16 cellular contexts compared by ENCODE assay signal in genomic region chr19:18308051-18308947, GRCh38. TPM values are rescaled to one million over a fixed set of nuclear protein-coding genes. Genes with fewer than 3 reads are reported as not detected.
DNase-seq lines count a peak whose midpoint lies in the region; ATAC-seq and TF ChIP-seq lines count a peak whose summit lies in the region.
"Had no signal": no experiment of that assay in that cellular context is flagged by ENCODE, and none has a peak within 500 bp of the region (broad histone marks: within the 10 kb centered on the region; RNA-seq: fewer than 3 reads in every experiment).

No MANE protein-coding gene starts in this region.

- H3K4me3 ChIP-seq in naive thymus-derived CD4-positive, alpha-beta T cell (ENCODE audit: low read length): no peak overlapping the region
- H3K4me3 ChIP-seq in upper lobe of right lung: no peak overlapping the region
- H3K4me3 ChIP-seq: A549, mucosa of descending colon, Peyer's patch had no signal

- H3K27ac Mint-ChIP-seq in activated T-cell treated with anti-CD3 and anti-CD28 coated beads, Interleukin-2, amount 50 U/mL, for 24 hours: peak overlapping the region; percentile 100
- peak overlapping the region; percentile 48 for H3K27ac Mint-ChIP-seq in activated naive CD8-positive, alpha-beta T cell treated with anti-CD3 and anti-CD28 coated beads, Interleukin-2, amount 10 ng/mL, durations not matched to agents 7 days and 5 days
- H3K27ac Mint-ChIP-seq in naive thymus-derived CD4-positive, alpha-beta T cell: peak overlapping the region in 4 of 9 donors; percentile 19 to 99 (median 66)

- no peak overlapping the region for H3K4me3 Mint-ChIP-seq in activated T-cell treated with anti-CD3 and anti-CD28 coated beads, Interleukin-2, amount 50 U/mL, for 24 hours
- H3K4me3 Mint-ChIP-seq in activated naive CD8-positive, alpha-beta T cell treated with anti-CD3 and anti-CD28 coated beads, Interleukin-2, amount 10 ng/mL, durations not matched to agents 7 days and 5 days: no peak overlapping the region
- no peak overlapping the region for H3K4me3 Mint-ChIP-seq in naive thymus-derived CD4-positive, alpha-beta T cell

- H3K4me1 Mint-ChIP-seq in activated T-cell treated with anti-CD3 and anti-CD28 coated beads, Interleukin-2, amount 50 U/mL, for 24 hours (ENCODE audit: low read depth): peaks cover 48% of the 10 kb centered on the region
- H3K4me1 Mint-ChIP-seq in activated naive CD8-positive, alpha-beta T cell treated with anti-CD3 and anti-CD28 coated beads, Interleukin-2, amount 10 ng/mL, durations not matched to agents 7 days and 5 days: peaks cover 29% of the 10 kb centered on the region
- peaks cover 17 to 50% (median 39%) of the 10 kb centered on the region in 7 donors for H3K4me1 Mint-ChIP-seq in naive thymus-derived CD4-positive, alpha-beta T cell

- no peak for DNase-seq in activated T-cell treated with anti-CD3 and anti-CD28 coated beads, Interleukin-2, amount 50 U/mL, for 24 hours
- DNase-seq in activated T-cell treated with anti-CD3 and anti-CD28 coated beads, Interleukin-2, amount 50 U/mL, for 48 hours: no peak
- peak; percentile 39 for DNase-seq in activated naive CD8-positive, alpha-beta T cell treated with anti-CD3 and anti-CD28 coated beads, Interleukin-2, amount 10 ng/mL, durations not matched to agents 7 days and 5 days
- no peak for DNase-seq in naive thymus-derived CD4-positive, alpha-beta T cell
- DNase-seq in upper lobe of right lung (no peak), KG1 (lab: John Stamatoyannopoulos, UW) (no peak), NCI-H2081 (lab: John Stamatoyannopoulos, UW) (no peak), SK-N-DZ (ENCODE audit: low spot score) (no peak)
- DNase-seq: activated CD8-positive, alpha-beta memory T cell treated with anti-CD3 and anti-CD28 coated beads for 24 hours; cortex of kidney; DMS153; Peyer's patch; T1000 had no signal

- intact Hi-C loops in naive thymus-derived CD4-positive, alpha-beta T cell (cut with micrococcal nuclease): no loop called here
- intact Hi-C loops in upper lobe of right lung (cut with DNase I): no loop called here

- H3K36me3 Mint-ChIP-seq in activated T-cell treated with anti-CD3 and anti-CD28 coated beads, Interleukin-2, amount 50 U/mL, for 24 hours (ENCODE audit: low read depth): peaks cover 90% of the 10 kb centered on the region
- H3K36me3 Mint-ChIP-seq in activated naive CD8-positive, alpha-beta T cell treated with anti-CD3 and anti-CD28 coated beads, Interleukin-2, amount 10 ng/mL, durations not matched to agents 7 days and 5 days: peaks cover 44% of the 10 kb centered on the region
- peaks cover 0 to 23% (median 6%) of the 10 kb centered on the region in 5 donors for H3K36me3 Mint-ChIP-seq in naive thymus-derived CD4-positive, alpha-beta T cell

- no peaks in the 10 kb centered on the region for H3K9me3 Mint-ChIP-seq in activated T-cell treated with anti-CD3 and anti-CD28 coated beads, Interleukin-2, amount 50 U/mL, for 24 hours
- H3K9me3 Mint-ChIP-seq in activated naive CD8-positive, alpha-beta T cell treated with anti-CD3 and anti-CD28 coated beads, Interleukin-2, amount 10 ng/mL, durations not matched to agents 7 days and 5 days: no peaks in the 10 kb centered on the region
- no peaks in the 10 kb centered on the region for H3K9me3 Mint-ChIP-seq in naive thymus-derived CD4-positive, alpha-beta T cell
- H3K9me3 Mint-ChIP-seq: activated naive CD4-positive, alpha-beta T cell treated with anti-CD3 and anti-CD28 coated beads, Interleukin-2, amount 50 U/mL, for 72 hours had no signal

- no peaks in the 10 kb centered on the region for H3K27me3 Mint-ChIP-seq in activated T-cell treated with anti-CD3 and anti-CD28 coated beads, Interleukin-2, amount 50 U/mL, for 24 hours
- no peaks in the 10 kb centered on the region for H3K27me3 Mint-ChIP-seq in activated naive CD8-positive, alpha-beta T cell treated with anti-CD3 and anti-CD28 coated beads, Interleukin-2, amount 10 ng/mL, durations not matched to agents 7 days and 5 days
- H3K27me3 Mint-ChIP-seq in naive thymus-derived CD4-positive, alpha-beta T cell: no peaks in the 10 kb centered on the region

- peaks cover 0 to 43% (median 5%) of the 10 kb centered on the region in 3 experiments for H3K36me3 ChIP-seq in naive thymus-derived CD4-positive, alpha-beta T cell (ENCODE audit: control insufficient read depth in 2 of 3, insufficient read depth in 3 of 3, low read length in 3 of 3)
- peaks cover 25% of the 10 kb centered on the region for H3K36me3 ChIP-seq in upper lobe of right lung

- CTCF ChIA-PET in naive thymus-derived CD4-positive, alpha-beta T cell (lab: Charles Lee): interaction anchor here (1.7 kb wide), 1 partner anchor 29 kb away, joined by 7 read pairs; no protein-coding TSS in a partner anchor

- POLR2A ChIA-PET in activated naive CD8-positive, alpha-beta T cell treated with anti-CD3 and anti-CD28 coated beads, Interleukin-2, amount 10 ng/mL, durations not matched to agents 7 days and 5 days (lab: Charles Lee): interaction anchor here (3.4 to 17.4 kb wide), 4 partner anchors 9 to 30 kb away, joined by 43 to 1033 read pairs (median 206); partner anchors contain the start of genes IQCN, JUND and LSM4
- POLR2A ChIA-PET in naive thymus-derived CD4-positive, alpha-beta T cell (lab: Charles Lee): interaction anchor here (0.7 to 3.4 kb wide), 8 partner anchors 10 to 33 kb away, joined by 3 to 88 read pairs (median 4); partner anchors contain the start of genes JUND and LSM4

- H3K27me3 ChIP-seq in naive thymus-derived CD4-positive, alpha-beta T cell (ENCODE audit: control insufficient read depth in 2 of 2, insufficient read depth in 2 of 2, low read length in 2 of 2): no peaks in the 10 kb centered on the region
- no peaks in the 10 kb centered on the region for H3K27me3 ChIP-seq in upper lobe of right lung
- H3K27me3 ChIP-seq: Peyer's patch had no signal

- H3K9me3 ChIP-seq in naive thymus-derived CD4-positive, alpha-beta T cell (ENCODE audit: control insufficient read depth in 2 of 3, low read length in 3 of 3): no peaks in the 10 kb centered on the region
- H3K9me3 ChIP-seq in upper lobe of right lung: no peaks in the 10 kb centered on the region
- H3K9me3 ChIP-seq: A549, mucosa of descending colon, Peyer's patch had no signal

- ATAC-seq in activated naive CD8-positive, alpha-beta T cell treated with anti-CD3 and anti-CD28 coated beads, Interleukin-2, amount 10 ng/mL, durations not matched to agents 7 days and 5 days (ENCODE audit: low read depth): no peak
- no peak for ATAC-seq in naive thymus-derived CD4-positive, alpha-beta T cell
- ATAC-seq in upper lobe of right lung: no peak
- ATAC-seq: A549; activated naive CD4-positive, alpha-beta T cell treated with anti-CD3 and anti-CD28 coated beads, Interleukin-2, amount 50 U/mL, for 72 hours; mucosa of descending colon had no signal

- TF ChIP-seq CTCF in upper lobe of right lung (IDR thresholded peaks at IDR 0.05): no peak

- peak overlapping the region; percentile 97 for H3K27ac ChIP-seq in naive thymus-derived CD4-positive, alpha-beta T cell (ENCODE audit: low read depth, low read length)
- peak overlapping the region; percentile 97 for H3K27ac ChIP-seq in upper lobe of right lung

- peaks cover 23 to 33% of the 10 kb centered on the region in 2 donors for H3K4me1 ChIP-seq in naive thymus-derived CD4-positive, alpha-beta T cell (ENCODE audit: control insufficient read depth in 2 of 2, insufficient read depth in 2 of 2, low read length in 2 of 2)
- H3K4me1 ChIP-seq in upper lobe of right lung: peaks cover 38% of the 10 kb centered on the region

RNA-seq across cellular contexts. Expression of gene LSM4, which starts 14.6 kb away (rescaled TPM):
- 100 to 1,000 TPM; 151 to 157 TPM for total RNA-seq in activated naive CD8-positive, alpha-beta T cell treated with anti-CD3 and anti-CD28 coated beads, Interleukin-2, amount 10 ng/mL, durations not matched to agents 7 days and 5 days
- total RNA-seq in naive thymus-derived CD4-positive, alpha-beta T cell: 100 to 1,000 TPM in 1 of 5 experiments, 10 to 100 TPM in 4; 45.3 to 131 (median 56.2) TPM
- 100 to 1,000 TPM; 123 to 163 TPM for polyA plus RNA-seq in naive thymus-derived CD4-positive, alpha-beta T cell
- 76.9 TPM for total RNA-seq in upper lobe of right lung
- polyA plus RNA-seq in SK-N-DZ (2014; cell fraction: cytosol; rRNA removed): 531 and 764 TPM in 2 replicates
- polyA plus RNA-seq in SK-N-DZ (2014; cell fraction: nucleus; rRNA removed): 542 and 583 TPM in 2 replicates

RNA-seq across cellular contexts. Expression of gene JUND, which starts 26.9 kb away (rescaled TPM):
- total RNA-seq in activated naive CD8-positive, alpha-beta T cell treated with anti-CD3 and anti-CD28 coated beads, Interleukin-2, amount 10 ng/mL, durations not matched to agents 7 days and 5 days: 100 to 1,000 TPM; 366 to 394 TPM
- 1,000 to 10,000 TPM in 2 of 5 experiments, 100 to 1,000 TPM in 3; 196 to 1,360 (median 279) TPM for total RNA-seq in naive thymus-derived CD4-positive, alpha-beta T cell
- polyA plus RNA-seq in naive thymus-derived CD4-positive, alpha-beta T cell: 10 to 100 TPM; 29.0 to 67.3 TPM
- total RNA-seq in upper lobe of right lung: 204 TPM
- polyA plus RNA-seq in SK-N-DZ (2014; cell fraction: cytosol; rRNA removed): 80.4 and 92.1 TPM in 2 replicates
- 28.1 and 57.8 TPM in 2 replicates for polyA plus RNA-seq in SK-N-DZ (2014; cell fraction: nucleus; rRNA removed)

RNA-seq across cellular contexts. Expression of gene PGPEP1, which starts 32.1 kb away (rescaled TPM):
- 10 to 100 TPM; 41.3 to 45.7 TPM for total RNA-seq in activated naive CD8-positive, alpha-beta T cell treated with anti-CD3 and anti-CD28 coated beads, Interleukin-2, amount 10 ng/mL, durations not matched to agents 7 days and 5 days
- 10 to 100 TPM; 26.6 to 57.1 (median 43.8) TPM for total RNA-seq in naive thymus-derived CD4-positive, alpha-beta T cell
- polyA plus RNA-seq in naive thymus-derived CD4-positive, alpha-beta T cell: 10 to 100 TPM in 1 of 2 donors, 1 to 10 TPM in 1; 9.4 to 11.1 TPM
- total RNA-seq in upper lobe of right lung: 40.8 TPM
- polyA plus RNA-seq in SK-N-DZ (2014; cell fraction: cytosol; rRNA removed): 0.05 and 0.13 TPM in 2 replicates
- not detected in 2 replicates for polyA plus RNA-seq in SK-N-DZ (2014; cell fraction: nucleus; rRNA removed)

RNA-seq across cellular contexts. Expression of gene IQCN, which starts 34.0 kb away (rescaled TPM):
- total RNA-seq in activated naive CD8-positive, alpha-beta T cell treated with anti-CD3 and anti-CD28 coated beads, Interleukin-2, amount 10 ng/mL, durations not matched to agents 7 days and 5 days: 1 to 10 TPM; 5.0 to 5.2 TPM
- 10 to 100 TPM in 2 of 5 experiments, 1 to 10 TPM in 3; 4.7 to 28.3 (median 9.1) TPM for total RNA-seq in naive thymus-derived CD4-positive, alpha-beta T cell
- under 1 TPM; 0.19 to 0.24 TPM for polyA plus RNA-seq in naive thymus-derived CD4-positive, alpha-beta T cell
- total RNA-seq in upper lobe of right lung: 4.9 TPM
- polyA plus RNA-seq in SK-N-DZ (2014; cell fraction: cytosol; rRNA removed): 0.29 TPM in 1 of 2 replicates, not detected in the other
- polyA plus RNA-seq in SK-N-DZ (2014; cell fraction: nucleus; rRNA removed): 0.04 and 1.1 TPM in 2 replicates
